24 cellular contexts compared by ENCODE assay signal in genomic region chr11:34959770-34960169, GRCh38. TPM values are rescaled to one million over a fixed set of nuclear protein-coding genes. Genes with fewer than 3 reads are reported as not detected.
DNase-seq lines count a peak whose midpoint lies in the region; ATAC-seq, FAIRE-seq and TF ChIP-seq lines count a peak whose summit lies in the region.
"Had no signal": no experiment of that assay in that cellular context is flagged by ENCODE, and none has a peak within 500 bp of the region (broad histone marks: within the 10 kb centered on the region; RNA-seq: fewer than 3 reads in every experiment).

No MANE protein-coding gene starts in this region.

- H3K9me3 ChIP-seq in A549 (no peaks in the 10 kb centered on the region), T-helper 17 cell (ENCODE audit: control insufficient read depth, low read length, poor library complexity, severe bottlenecking) (no peaks in the 10 kb centered on the region)
- H3K9me3 ChIP-seq: BE2C, Peyer's patch had no signal

- peaks cover 11% of the 10 kb centered on the region; the same call in 2 of the 3 replicates for H3K4me1 ChIP-seq in A549
- H3K4me1 ChIP-seq: Peyer's patch had no signal

- no peaks in the 10 kb centered on the region for H3K27me3 Mint-ChIP-seq in T-helper 17 cell
- no peaks in the 10 kb centered on the region for H3K27me3 Mint-ChIP-seq in glutamatergic neuron (ENCODE audit: unreplicated experiment)

- POLR2A ChIA-PET in A549 (lab: Yijun Ruan, JAX) = no interaction called here

- no peaks in the 10 kb centered on the region for H3K9me3 Mint-ChIP-seq in glutamatergic neuron (ENCODE audit: unreplicated experiment)
- H3K9me3 Mint-ChIP-seq: CD14-positive monocyte had no signal

- no peak overlapping the region for H3K27ac ChIP-seq in A549
- H3K27ac ChIP-seq: 22Rv1, GM23248, KMS-11, Peyer's patch had no signal

- WGBS in A549 (ENCODE audit: missing lambda C conversion rate) = 82% methylated on average over 1 of the region's 1 CpG

- FAIRE-seq in A549 (lab: Jason Lieb, UNC) = no peak
- FAIRE-seq: HTR-8/SVneo had no signal

- no peak for TF ChIP-seq CTCF in A549 (IDR thresholded peaks at IDR 0.05)
- TF ChIP-seq CTCF in glutamatergic neuron (IDR thresholded peaks at IDR 0.05; ENCODE audit: partially characterized antibody, unreplicated experiment) = no peak

- DNase-seq in NCI-H1105 treated with DMSO at 0.1 percent for 48 hours (lab: John Stamatoyannopoulos, UW) (peak; percentile 49), NCI-H1105 (lab: John Stamatoyannopoulos, UW) (no peak), A549 (ENCODE audit: low read depth in 1 of 2, low spot score in 1 of 2) (no peak), T-helper 17 cell (no peak), glutamatergic neuron (no peak), activated gamma-delta T cell (lab: John Stamatoyannopoulos, UW) (no peak)
- DNase-seq: ACHN, DMS153, DND-41, GM23248, H7, NCI-H2029, NCI-H446 treated with DMSO at 0.1 percent for 48 hours, NCI-H526, Peyer's patch, SHP77 treated with DMSO at 0.1 percent for 48 hours, T-helper 1 cell had no signal

- no peak for TF ChIP-seq RAD21 in A549 (conservative IDR thresholded peaks at IDR 0.05 in 1 of 2, IDR thresholded peaks at IDR 0.05 in 1 of 2)

- no peak for TF ChIP-seq EP300 in A549 (IDR thresholded peaks at IDR 0.05)

- no peak overlapping the region for H3K4me3 ChIP-seq in A549
- H3K4me3 ChIP-seq: GM23248, Peyer's patch had no signal

- CTCF ChIA-PET in A549 (lab: Yijun Ruan, JAX) = interaction anchor here (0.6 to 1.6 kb wide), 3 partner anchors 30 to 60 kb away, joined by 3 to 5 read pairs (median 3); no protein-coding TSS in a partner anchor

- no peak overlapping the region for H3K4me3 Mint-ChIP-seq in T-helper 17 cell
- no peak overlapping the region for H3K4me3 Mint-ChIP-seq in glutamatergic neuron (ENCODE audit: unreplicated experiment)
- H3K4me3 Mint-ChIP-seq: CD14-positive monocyte had no signal

- ATAC-seq in A549 (no peak), T-helper 17 cell (no peak), HG02852 (IDR thresholded peaks at IDR 0.05; ENCODE audit: unreplicated experiment) (no peak), GM18861 (IDR thresholded peaks at IDR 0.05; ENCODE audit: unreplicated experiment) (no peak)

- H3K27ac Mint-ChIP-seq in T-helper 17 cell = peak overlapping the region; percentile 21
- H3K27ac Mint-ChIP-seq in glutamatergic neuron (ENCODE audit: unreplicated experiment) = peak overlapping the region; percentile 12
- H3K27ac Mint-ChIP-seq: CD14-positive monocyte had no signal

- H3K36me3 Mint-ChIP-seq in T-helper 17 cell (ENCODE audit: low read depth) (peaks cover 12% of the 10 kb centered on the region), glutamatergic neuron (ENCODE audit: unreplicated experiment) (no peaks in the 10 kb centered on the region)

- no peak overlapping the region for H3K4me2 ChIP-seq in A549
- H3K4me2 ChIP-seq: KMS-11 had no signal

- no peak for TF ChIP-seq POLR2A in A549 (IDR thresholded peaks at IDR 0.05; ENCODE audit: low read length)

- peaks cover 13% of the 10 kb centered on the region for H3K4me1 Mint-ChIP-seq in T-helper 17 cell
- H3K4me1 Mint-ChIP-seq in glutamatergic neuron (ENCODE audit: low read depth, unreplicated experiment) = peaks cover 13% of the 10 kb centered on the region

TF ChIP-seq in A549, 52 proteins besides CTCF, POLR2A, EP300 and RAD21:
- no peak for TF ChIP-seq GATA3 (IDR thresholded peaks at IDR 0.05; ENCODE audit: borderline replicate concordance)
- no peak for TF ChIP-seq PHF8 (IDR thresholded peaks at IDR 0.05; ENCODE audit: borderline replicate concordance, low read depth)
- peak; percentile 28 to 41; a peak in 2 of 4 replicates for TF ChIP-seq CEBPB (IDR thresholded peaks at IDR 0.05)
- no peak for TF ChIP-seq CHD4 (IDR thresholded peaks at IDR 0.05; ENCODE audit: borderline replicate concordance)
- TF ChIP-seq REST (IDR thresholded peaks at IDR 0.05) = no peak
- TF ChIP-seq HEYL (CRISPR knock-in tag; IDR thresholded peaks at IDR 0.05) = no peak
TF ChIP-seq in A549: peak in this region for 1.

RNA-seq across cellular contexts. Expression of gene PDHX, which starts 43.4 kb away (rescaled TPM):
- polyA plus RNA-seq in A549 (2011; rRNA removed) (51.4 and 87.4 TPM in 2 replicates), A549 (2017; fragmentation: RNase III; extraction: RNeasy Plus Mini Kit Qiagen cat#74134 plus additional on column Dnase treatment) (45.8 to 46.5 TPM (median 46.1 TPM) in 3 replicates)
- 20.3 and 22.1 TPM in 2 replicates for polyA plus RNA-seq in A549 (2012; cell fraction: cytosol; rRNA removed)
- 10.4 and 14.6 TPM in 2 replicates for polyA plus RNA-seq in A549 (2012; cell fraction: nucleus; rRNA removed)
- polyA minus RNA-seq in A549 (2011; rRNA and poly(A)+ RNA removed) = 31.0 and 39.8 TPM in 2 replicates
- total RNA-seq in T-helper 17 cell (10 to 100 TPM; 16.0 to 20.8 TPM), glutamatergic neuron (ENCODE audit: unreplicated experiment) (46.5 TPM)

RNA-seq across cellular contexts. Expression of gene APIP, which starts 43.6 kb away (rescaled TPM):
- 35.1 and 55.6 TPM in 2 replicates for polyA plus RNA-seq in A549 (2011; rRNA removed)
- polyA plus RNA-seq in A549 (2012; cell fraction: cytosol; rRNA removed) = 14.2 and 19.1 TPM in 2 replicates
- polyA plus RNA-seq in A549 (2012; cell fraction: nucleus; rRNA removed) = 5.3 and 9.0 TPM in 2 replicates
- polyA plus RNA-seq in A549 (2017; fragmentation: RNase III; extraction: RNeasy Plus Mini Kit Qiagen cat#74134 plus additional on column Dnase treatment) = 36.1 to 42.4 TPM (median 38.6 TPM) in 3 replicates
- polyA minus RNA-seq in A549 (2011; rRNA and poly(A)+ RNA removed) = 5.2 and 6.3 TPM in 2 replicates
- total RNA-seq in T-helper 17 cell = 1 to 10 TPM; 6.4 to 8.4 TPM
- 20.9 TPM for total RNA-seq in glutamatergic neuron (ENCODE audit: unreplicated experiment)
